8 cellular contexts compared by ENCODE assay signal in genomic region chr1:228141082-228141870, GRCh38. TPM values are rescaled to one million over a fixed set of nuclear protein-coding genes. Genes with fewer than 3 reads are reported as not detected.
DNase-seq lines count a peak whose midpoint lies in the region; ATAC-seq and TF ChIP-seq lines count a peak whose summit lies in the region.

No MANE protein-coding gene starts in this region.

- peaks cover 25% of the 10 kb centered on the region for H3K4me1 Mint-ChIP-seq in activated naive CD4-positive, alpha-beta T cell treated with anti-CD3 and anti-CD28 coated beads for 36 hours (ENCODE audit: low read depth)
- peaks cover 27% of the 10 kb centered on the region for H3K4me1 Mint-ChIP-seq in T-helper 2 cell treated with Interferon-gamma antibody and Interleukin-4, amounts not matched to agents 5 μg/mL and 100 μg/mL, for 36 hours (ENCODE audit: low read depth)

- peak; percentile 47 for DNase-seq in activated naive CD4-positive, alpha-beta T cell treated with anti-CD3 and anti-CD28 coated beads for 36 hours
- DNase-seq in activated naive CD4-positive, alpha-beta T cell treated with anti-CD3 and anti-CD28 coated beads, Interleukin-2, amount 50 U/mL, for 16 hours: no peak
- peak; percentile 24 for DNase-seq in T-helper 2 cell treated with Interferon-gamma antibody and Interleukin-4, amounts not matched to agents 5 μg/mL and 100 μg/mL, for 36 hours (ENCODE audit: low spot score)
- peak; percentile 29 for DNase-seq in epithelial cell of esophagus (ENCODE audit: low read depth)
- DNase-seq in myocyte (ENCODE audit: low read depth): peak; percentile 27
- no peak for DNase-seq in middle frontal gyrus (ENCODE audit: extremely low spot score, low spot score)
- DNase-seq in stimulated activated CD4-positive, alpha-beta T cell treated with anti-CD3 and anti-CD28 coated beads, Interleukin-12 subunit alpha, Interleukin-12 subunit beta, amount 100 ng/mL, for 4 hours: no peak

- intact Hi-C loops in activated naive CD4-positive, alpha-beta T cell treated with anti-CD3 and anti-CD28 coated beads for 36 hours (cut with micrococcal nuclease): loop anchor here (2.0 kb wide), 1 partner anchor 136 kb away; no protein-coding TSS in a partner anchor

- peak overlapping the region; percentile 95 for H3K4me3 ChIP-seq in epithelial cell of esophagus (ENCODE audit: low read length)

- CTCF ChIA-PET in activated naive CD4-positive, alpha-beta T cell treated with anti-CD3 and anti-CD28 coated beads for 36 hours (lab: Charles Lee): interaction anchor here (0.8 to 1.4 kb wide), 2 partner anchors 24 to 31 kb away, joined by 3 to 6 read pairs; no protein-coding TSS in a partner anchor

- H3K27me3 Mint-ChIP-seq in activated naive CD4-positive, alpha-beta T cell treated with anti-CD3 and anti-CD28 coated beads for 36 hours (ENCODE audit: low read depth): no peaks in the 10 kb centered on the region
- H3K27me3 Mint-ChIP-seq in T-helper 2 cell treated with Interferon-gamma antibody and Interleukin-4, amounts not matched to agents 5 μg/mL and 100 μg/mL, for 36 hours (ENCODE audit: low read depth): peaks cover 14% of the 10 kb centered on the region

- TF ChIP-seq CTCF in epithelial cell of esophagus (IDR thresholded peaks at IDR 0.05; ENCODE audit: insufficient read depth, low read depth, low read length, missing control alignments): no peak

- peak overlapping the region; percentile 93 for H3K27ac Mint-ChIP-seq in activated naive CD4-positive, alpha-beta T cell treated with anti-CD3 and anti-CD28 coated beads for 36 hours
- H3K27ac Mint-ChIP-seq in T-helper 2 cell treated with Interferon-gamma antibody and Interleukin-4, amounts not matched to agents 5 μg/mL and 100 μg/mL, for 36 hours: peak overlapping the region; percentile 98

- peaks cover 4% of the 10 kb centered on the region for H3K36me3 Mint-ChIP-seq in activated naive CD4-positive, alpha-beta T cell treated with anti-CD3 and anti-CD28 coated beads for 36 hours (ENCODE audit: low read depth)
- peaks cover 12% of the 10 kb centered on the region for H3K36me3 Mint-ChIP-seq in T-helper 2 cell treated with Interferon-gamma antibody and Interleukin-4, amounts not matched to agents 5 μg/mL and 100 μg/mL, for 36 hours (ENCODE audit: low read depth)

- no peak for ATAC-seq in GM19455 (IDR thresholded peaks at IDR 0.05; ENCODE audit: unreplicated experiment)

- H3K9me3 Mint-ChIP-seq in activated naive CD4-positive, alpha-beta T cell treated with anti-CD3 and anti-CD28 coated beads for 36 hours: no peaks in the 10 kb centered on the region
- H3K9me3 Mint-ChIP-seq in T-helper 2 cell treated with Interferon-gamma antibody and Interleukin-4, amounts not matched to agents 5 μg/mL and 100 μg/mL, for 36 hours: no peaks in the 10 kb centered on the region

- peak overlapping the region; percentile 97 for H3K4me3 Mint-ChIP-seq in activated naive CD4-positive, alpha-beta T cell treated with anti-CD3 and anti-CD28 coated beads for 36 hours
- peak overlapping the region; percentile 100 for H3K4me3 Mint-ChIP-seq in T-helper 2 cell treated with Interferon-gamma antibody and Interleukin-4, amounts not matched to agents 5 μg/mL and 100 μg/mL, for 36 hours

RNA-seq across cellular contexts. Expression of gene GUK1, which starts 1.2 kb away (rescaled TPM):
- 100 to 1,000 TPM; 206 TPM for total RNA-seq in activated naive CD4-positive, alpha-beta T cell treated with anti-CD3 and anti-CD28 coated beads for 36 hours
- 200 and 214 TPM in 2 replicates for total RNA-seq in myocyte
- polyA plus RNA-seq in myocyte (2012): 336 TPM

RNA-seq across cellular contexts. Expression of gene GJC2, which starts 8.5 kb away (rescaled TPM):
- total RNA-seq in activated naive CD4-positive, alpha-beta T cell treated with anti-CD3 and anti-CD28 coated beads for 36 hours: under 1 TPM; 0.17 to 0.25 TPM
- total RNA-seq in myocyte: 0.26 and 0.80 TPM in 2 replicates
- polyA plus RNA-seq in myocyte (2012): 1.1 TPM

RNA-seq across cellular contexts. Expression of gene IBA57, which starts 24.3 kb away (rescaled TPM):
- total RNA-seq in activated naive CD4-positive, alpha-beta T cell treated with anti-CD3 and anti-CD28 coated beads for 36 hours: 1 to 10 TPM; 4.9 to 5.5 TPM
- 1.9 and 2.5 TPM in 2 replicates for total RNA-seq in myocyte
- polyA plus RNA-seq in myocyte (2012): 2.4 TPM

RNA-seq across cellular contexts. Expression of gene MRPL55, which starts 32.2 kb away (rescaled TPM):
- total RNA-seq in activated naive CD4-positive, alpha-beta T cell treated with anti-CD3 and anti-CD28 coated beads for 36 hours: 10 to 100 TPM; 45.5 TPM
- 67.0 and 82.8 TPM in 2 replicates for total RNA-seq in myocyte
- polyA plus RNA-seq in myocyte (2012): 79.5 TPM

RNA-seq across cellular contexts. Expression of gene C1orf35, which starts 38.2 kb away (rescaled TPM):
- total RNA-seq in activated naive CD4-positive, alpha-beta T cell treated with anti-CD3 and anti-CD28 coated beads for 36 hours: 10 to 100 TPM; 14.5 to 16.2 TPM
- 8.1 and 9.3 TPM in 2 replicates for total RNA-seq in myocyte
- polyA plus RNA-seq in myocyte (2012): 14.5 TPM

Comparison
In these comparisons a context has a peak if more than half of its experiments do, and no peak if none do; other contexts are left out.
1. DNase-seq: peak in activated naive CD4-positive, alpha-beta T cell treated with anti-CD3 and anti-CD28 coated beads for 36 hours (single experiment), T-helper 2 cell treated with Interferon-gamma antibody and Interleukin-4, amounts not matched to agents 5 μg/mL and 100 μg/mL, for 36 hours (single experiment), epithelial cell of esophagus (single experiment) and myocyte (single experiment); none in activated naive CD4-positive, alpha-beta T cell treated with anti-CD3 and anti-CD28 coated beads, Interleukin-2, amount 50 U/mL, for 16 hours (single experiment), middle frontal gyrus (single experiment) and stimulated activated CD4-positive, alpha-beta T cell treated with anti-CD3 and anti-CD28 coated beads, Interleukin-12 subunit alpha, Interleukin-12 subunit beta, amount 100 ng/mL, for 4 hours (single experiment).